1 cellular context compared by ENCODE assay signal in genomic region chrX:2673611-2674010, GRCh38.
TF ChIP-seq lines count a peak whose summit lies in the region.

No MANE protein-coding gene starts in this region.

TF ChIP-seq in WTC11, 78 proteins besides CTCF, POLR2A, EP300 and RAD21 (continued from another document):
- no peak for TF ChIP-seq ZNF423 (CRISPR knock-in tag; IDR thresholded peaks at IDR 0.05)
TF ChIP-seq in WTC11: peak in this region for 0.
